In the genomic region with DNA sequence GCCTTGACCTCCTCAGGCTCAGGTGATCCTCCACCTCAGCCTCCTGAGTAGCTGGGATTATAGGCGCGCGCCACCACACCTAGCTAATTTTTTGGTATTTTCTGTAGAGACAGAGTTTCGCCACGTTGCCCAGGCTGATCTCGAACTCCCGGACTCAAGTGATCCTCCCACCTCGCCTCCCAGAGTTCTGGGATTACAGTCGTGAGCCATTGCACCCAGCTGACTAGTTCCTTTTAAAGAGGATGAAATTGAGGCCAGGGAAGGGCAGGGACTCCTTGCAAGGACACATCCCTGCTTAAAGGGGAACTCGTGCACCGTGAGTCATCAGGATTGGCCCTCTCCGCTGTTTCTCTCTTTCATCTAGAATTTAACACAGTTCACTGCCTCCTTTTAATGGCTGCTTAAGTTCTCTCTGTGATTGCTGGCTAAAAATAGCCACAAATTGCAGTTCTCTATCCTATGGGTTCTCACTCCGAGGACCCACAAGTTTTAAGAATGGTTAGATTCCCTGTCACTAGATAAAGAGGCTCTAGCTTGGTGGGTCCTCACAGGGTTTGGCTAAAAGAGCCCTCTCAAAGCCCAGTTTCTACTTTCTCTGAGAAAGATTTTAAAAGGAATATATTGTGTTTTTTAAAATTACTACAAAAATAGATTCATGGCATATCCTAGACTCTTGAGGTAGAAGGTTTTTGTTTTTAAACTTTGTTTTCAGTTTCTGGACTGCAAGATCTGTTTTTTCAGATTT, we compare ENCODE assay signal across 8 cellular contexts. TPM values are rescaled to one million over a fixed set of nuclear protein-coding genes. Genes with fewer than 3 reads are reported as not detected.
A peak's percentile ranks its signal among the peaks of the same experiment; 100 is the strongest.
DNase-seq lines count a peak whose midpoint lies in the region; ATAC-seq and TF ChIP-seq lines count a peak whose summit lies in the region.

No MANE protein-coding gene starts in this region.

- peak; percentile 76 for DNase-seq in HT1080 (ENCODE audit: low read depth)
- DNase-seq in fibroblast of villous mesenchyme (ENCODE audit: low read depth): peak; percentile 96
- no peak for DNase-seq in nephron progenitor cell
- no peak for DNase-seq in GM13976 (ENCODE audit: low spot score)
- DNase-seq in HuH-7.5 (ENCODE audit: low spot score): no peak

- H4K20me1 ChIP-seq in BLaER1 treated with 17β-estradiol and CSF1 and Interleukin-3, amounts not matched to agents 10 nM and 100 nM: peaks cover 0 to 34% (median 9%) of the 10 kb centered on the region in 11 experiments; a peak in 11 of 22 replicates

- H3K4me1 Mint-ChIP-seq in nephron progenitor cell: peaks cover 47% of the 10 kb centered on the region

- H3K4me3 ChIP-seq in BLaER1 treated with 17β-estradiol and CSF1 and Interleukin-3, amounts not matched to agents 10 nM and 100 nM: peak overlapping the region; percentile 61 to 83 (median 74)
- H3K4me3 ChIP-seq in fibroblast of villous mesenchyme (ENCODE audit: low read depth, low read length): peak overlapping the region; percentile 72

- H3K9me3 ChIP-seq in BLaER1 treated with 17β-estradiol and CSF1 and Interleukin-3, amounts not matched to agents 10 nM and 100 nM (replicated peaks in 1 of 11): peaks cover 0 to 5% (median 0%) of the 10 kb centered on the region in 11 experiments; a peak in 3 of 22 replicates

- H3K36me3 Mint-ChIP-seq in nephron progenitor cell (ENCODE audit: low read depth): peaks cover 30% of the 10 kb centered on the region

- peak overlapping the region; percentile 83 for H3K4me3 Mint-ChIP-seq in nephron progenitor cell

- in situ Hi-C loops in GM13976 (cut with MboI; ENCODE audit: low sequenced_read_pairs, unreplicated experiment): no loop called here

- no peak overlapping the region for H3K27ac Mint-ChIP-seq in nephron progenitor cell

- no peak for ATAC-seq in GM21737 (IDR thresholded peaks at IDR 0.05; ENCODE audit: unreplicated experiment)

- peak overlapping the region; percentile 72 to 97 (median 91) for H3K4me2 ChIP-seq in BLaER1 treated with 17β-estradiol and CSF1 and Interleukin-3, amounts not matched to agents 10 nM and 100 nM

- H3K9ac ChIP-seq in BLaER1 treated with 17β-estradiol and CSF1 and Interleukin-3, amounts not matched to agents 10 nM and 100 nM: peak overlapping the region; percentile 79 to 96 (median 91)

- H3K36me3 ChIP-seq in BLaER1 treated with 17β-estradiol and CSF1 and Interleukin-3, amounts not matched to agents 10 nM and 100 nM: peaks cover 3 to 40% (median 28%) of the 10 kb centered on the region in 11 experiments; a peak in 19 of 22 replicates

- TF ChIP-seq CTCF in VCaP (conservative IDR thresholded peaks at IDR 0.05): no peak
- no peak for TF ChIP-seq CTCF in fibroblast of villous mesenchyme (IDR thresholded peaks at IDR 0.05; ENCODE audit: insufficient read depth, low read depth, low read length)
- TF ChIP-seq CTCF in nephron progenitor cell (IDR thresholded peaks at IDR 0.05): no peak
- no peak for TF ChIP-seq CTCF in GM13976 (IDR thresholded peaks at IDR 0.05; ENCODE audit: borderline replicate concordance, control extremely low read depth, extremely low read depth, insufficient read depth, missing control alignments)

- H3K9me3 Mint-ChIP-seq in nephron progenitor cell: peaks cover 10% of the 10 kb centered on the region

- H3K27me3 ChIP-seq in BLaER1 treated with 17β-estradiol and CSF1 and Interleukin-3, amounts not matched to agents 10 nM and 100 nM: no peaks in the 10 kb centered on the region

- peaks cover 3% of the 10 kb centered on the region for H3K27me3 Mint-ChIP-seq in nephron progenitor cell (ENCODE audit: low read depth, poor library complexity)

- peaks cover 40 to 82% (median 59%) of the 10 kb centered on the region in 10 experiments for H3K4me1 ChIP-seq in BLaER1 treated with 17β-estradiol and CSF1 and Interleukin-3, amounts not matched to agents 10 nM and 100 nM

- H3K27ac ChIP-seq in BLaER1 treated with 17β-estradiol and CSF1 and Interleukin-3, amounts not matched to agents 10 nM and 100 nM: peak overlapping the region; percentile 77 to 96 (median 93)
- peak overlapping the region; percentile 97 for H3K27ac ChIP-seq in VCaP

RNA-seq across cellular contexts. Expression of a gene that starts 1.4 kb away (rescaled TPM):
- 290 and 376 TPM in 2 replicates for total RNA-seq in HT1080 (2014; rRNA removed; shearing (Covaris generic))
- polyA plus RNA-seq in HT1080 (2015; cell fraction: cytosol; rRNA removed): 352 and 426 TPM in 2 replicates
- polyA plus RNA-seq in HT1080 (2015; cell fraction: nucleus; rRNA removed): 159 and 169 TPM in 2 replicates
- total RNA-seq in fibroblast of villous mesenchyme: 145 and 196 TPM in 2 replicates

RNA-seq across cellular contexts. Expression of a gene that starts 18.2 kb away (rescaled TPM):
- total RNA-seq in HT1080 (2014; rRNA removed; shearing (Covaris generic)): 46.4 and 56.5 TPM in 2 replicates
- 34.4 and 36.3 TPM in 2 replicates for polyA plus RNA-seq in HT1080 (2015; cell fraction: cytosol; rRNA removed)
- 76.7 and 92.7 TPM in 2 replicates for polyA plus RNA-seq in HT1080 (2015; cell fraction: nucleus; rRNA removed)
- total RNA-seq in fibroblast of villous mesenchyme: 49.3 and 63.5 TPM in 2 replicates

RNA-seq across cellular contexts. Expression of a gene that starts 18.2 kb away (rescaled TPM):
- 4.8 and 4.9 TPM in 2 replicates for total RNA-seq in HT1080 (2014; rRNA removed; shearing (Covaris generic))
- 1.9 and 2.7 TPM in 2 replicates for polyA plus RNA-seq in HT1080 (2015; cell fraction: cytosol; rRNA removed)
- 5.6 and 5.9 TPM in 2 replicates for polyA plus RNA-seq in HT1080 (2015; cell fraction: nucleus; rRNA removed)
- total RNA-seq in fibroblast of villous mesenchyme: 4.8 and 7.3 TPM in 2 replicates

Comparison
In these comparisons a context has a peak if more than half of its experiments do, and no peak if none do; other contexts are left out.
1. DNase-seq: peak in HT1080 (single experiment) and fibroblast of villous mesenchyme (single experiment); none in nephron progenitor cell (single experiment), GM13976 (single experiment) and HuH-7.5 (single experiment).